1 cellular context compared by ENCODE assay signal in the genomic region with DNA sequence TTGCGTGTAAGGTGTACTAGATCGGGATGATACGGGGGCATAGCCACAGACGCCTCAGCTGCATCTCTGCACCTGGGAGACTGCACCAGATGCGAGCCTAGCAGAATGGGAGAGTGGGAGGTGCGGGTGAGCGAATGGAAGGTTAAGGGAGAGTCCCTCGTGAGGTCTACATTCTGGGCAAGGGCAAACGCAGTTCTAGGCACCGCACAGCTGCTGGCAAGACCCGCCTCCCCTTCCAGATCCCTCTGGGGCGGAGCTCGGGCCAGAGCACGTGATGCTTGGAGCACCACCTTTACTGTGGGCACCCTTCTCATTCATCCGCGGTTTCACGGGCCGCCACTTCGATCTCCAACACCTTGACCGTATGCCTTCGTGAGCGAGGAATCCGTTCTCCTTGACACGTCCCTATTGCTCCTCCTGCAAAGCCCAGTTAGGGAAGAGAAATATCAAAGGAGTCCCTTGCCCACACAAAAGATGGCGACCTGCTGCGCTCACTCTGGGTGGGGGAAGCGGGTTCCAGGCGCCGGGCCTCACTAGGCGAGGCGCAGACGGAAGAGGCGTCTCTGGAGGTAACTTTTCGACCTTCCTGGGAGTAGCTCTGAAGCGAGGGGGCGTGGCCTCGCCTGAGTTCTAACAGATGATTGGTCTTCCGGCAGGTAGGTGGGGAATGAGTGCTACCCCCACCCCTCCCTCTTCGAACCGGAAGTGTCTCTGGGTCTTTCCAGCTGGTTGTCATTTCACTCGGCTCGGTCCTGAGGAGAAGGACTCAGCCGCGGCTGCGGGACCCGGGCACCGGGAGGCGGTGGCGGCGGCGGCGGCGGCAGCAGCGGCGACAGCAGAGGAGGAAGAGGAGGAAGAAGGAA.
TF ChIP-seq lines count a peak whose summit lies in the region.

A gene (plus strand): TSS at position 740 of the 863 bp plus-strand sequence. CDS start 1,385 bp downstream, outside the sequence.

TF ChIP-seq in K562, 482 proteins besides CTCF, POLR2A, EP300 and RAD21 (continued from another document and continues in another):
- TF ChIP-seq, protein P1, sequence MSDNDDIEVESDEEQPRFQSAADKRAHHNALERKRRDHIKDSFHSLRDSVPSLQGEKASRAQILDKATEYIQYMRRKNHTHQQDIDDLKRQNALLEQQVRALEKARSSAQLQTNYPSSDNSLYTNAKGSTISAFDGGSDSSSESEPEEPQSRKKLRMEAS (CRISPR knock-in tag; IDR thresholded peaks at IDR 0.05): peak; percentile 91
- TF ChIP-seq, protein P2, sequence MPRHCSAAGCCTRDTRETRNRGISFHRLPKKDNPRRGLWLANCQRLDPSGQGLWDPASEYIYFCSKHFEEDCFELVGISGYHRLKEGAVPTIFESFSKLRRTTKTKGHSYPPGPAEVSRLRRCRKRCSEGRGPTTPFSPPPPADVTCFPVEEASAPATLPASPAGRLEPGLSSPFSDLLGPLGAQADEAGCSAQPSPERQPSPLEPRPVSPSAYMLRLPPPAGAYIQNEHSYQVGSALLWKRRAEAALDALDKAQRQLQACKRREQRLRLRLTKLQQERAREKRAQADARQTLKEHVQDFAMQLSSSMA (CRISPR knock-in tag; IDR thresholded peaks at IDR 0.05): peak; percentile 99
- TF ChIP-seq, protein P3, sequence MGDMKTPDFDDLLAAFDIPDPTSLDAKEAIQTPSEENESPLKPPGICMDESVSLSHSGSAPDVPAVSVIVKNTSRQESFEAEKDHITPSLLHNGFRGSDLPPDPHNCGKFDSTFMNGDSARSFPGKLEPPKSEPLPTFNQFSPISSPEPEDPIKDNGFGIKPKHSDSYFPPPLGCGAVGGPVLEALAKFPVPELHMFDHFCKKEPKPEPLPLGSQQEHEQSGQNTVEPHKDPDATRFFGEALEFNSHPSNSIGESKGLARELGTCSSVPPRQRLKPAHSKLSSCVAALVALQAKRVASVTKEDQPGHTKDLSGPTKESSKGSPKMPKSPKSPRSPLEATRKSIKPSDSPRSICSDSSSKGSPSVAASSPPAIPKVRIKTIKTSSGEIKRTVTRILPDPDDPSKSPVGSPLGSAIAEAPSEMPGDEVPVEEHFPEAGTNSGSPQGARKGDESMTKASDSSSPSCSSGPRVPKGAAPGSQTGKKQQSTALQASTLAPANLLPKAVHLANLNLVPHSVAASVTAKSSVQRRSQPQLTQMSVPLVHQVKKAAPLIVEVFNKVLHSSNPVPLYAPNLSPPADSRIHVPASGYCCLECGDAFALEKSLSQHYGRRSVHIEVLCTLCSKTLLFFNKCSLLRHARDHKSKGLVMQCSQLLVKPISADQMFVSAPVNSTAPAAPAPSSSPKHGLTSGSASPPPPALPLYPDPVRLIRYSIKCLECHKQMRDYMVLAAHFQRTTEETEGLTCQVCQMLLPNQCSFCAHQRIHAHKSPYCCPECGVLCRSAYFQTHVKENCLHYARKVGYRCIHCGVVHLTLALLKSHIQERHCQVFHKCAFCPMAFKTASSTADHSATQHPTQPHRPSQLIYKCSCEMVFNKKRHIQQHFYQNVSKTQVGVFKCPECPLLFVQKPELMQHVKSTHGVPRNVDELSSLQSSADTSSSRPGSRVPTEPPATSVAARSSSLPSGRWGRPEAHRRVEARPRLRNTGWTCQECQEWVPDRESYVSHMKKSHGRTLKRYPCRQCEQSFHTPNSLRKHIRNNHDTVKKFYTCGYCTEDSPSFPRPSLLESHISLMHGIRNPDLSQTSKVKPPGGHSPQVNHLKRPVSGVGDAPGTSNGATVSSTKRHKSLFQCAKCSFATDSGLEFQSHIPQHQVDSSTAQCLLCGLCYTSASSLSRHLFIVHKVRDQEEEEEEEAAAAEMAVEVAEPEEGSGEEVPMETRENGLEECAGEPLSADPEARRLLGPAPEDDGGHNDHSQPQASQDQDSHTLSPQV (IDR thresholded peaks at IDR 0.05): no peak
- TF ChIP-seq HMG20A (CRISPR knock-in tag; conservative IDR thresholded peaks at IDR 0.05) (no peak), ZKSCAN1 (IDR thresholded peaks at IDR 0.05; ENCODE audit: low read depth, low read length) (no peak), TGIF2 (CRISPR knock-in tag; IDR thresholded peaks at IDR 0.05) (peak; percentile 100), NR1H2 (CRISPR knock-in tag; IDR thresholded peaks at IDR 0.05) (no peak), CREM (IDR thresholded peaks at IDR 0.05; ENCODE audit: low read depth) (peak; percentile 84), BACH1 (tag; IDR thresholded peaks at IDR 0.05) (peak; percentile 85; the same call in 1 of the 2 replicates), FOXM1 (IDR thresholded peaks at IDR 0.05; ENCODE audit: low read depth) (no peak), FOXM1 (CRISPR knock-in tag; IDR thresholded peaks at IDR 0.05; ENCODE audit: low read depth) (no peak; the same call in 1 of the 2 replicates), RCOR1 (IDR thresholded peaks at IDR 0.05; ENCODE audit: borderline replicate concordance in 1 of 2, low read depth in 2 of 2, low read length in 2 of 2) (peak in 1 of 2 experiments; percentile 16; a peak in 2 of 4 replicates), SMARCA5 (IDR thresholded peaks at IDR 0.05) (no peak), ZNF354B (CRISPR knock-in tag; IDR thresholded peaks at IDR 0.05) (no peak), ZNF146 (CRISPR knock-in tag; IDR thresholded peaks at IDR 0.05; ENCODE audit: unreplicated experiment) (no peak), ZNF224 (CRISPR knock-in tag; IDR thresholded peaks at IDR 0.05) (no peak), JUND (IDR thresholded peaks at IDR 0.05; ENCODE audit: borderline replicate concordance, low read depth, low read length) (peak; percentile 54), JUND (tag; IDR thresholded peaks at IDR 0.05; ENCODE audit: borderline replicate concordance, low read depth, low read length) (no peak; the same call in 1 of the 3 replicates), ZNF212 (CRISPR knock-in tag; IDR thresholded peaks at IDR 0.05) (no peak), TAF9B (IDR thresholded peaks at IDR 0.05; ENCODE audit: partially characterized antibody) (peak; percentile 92), CCNT2 (IDR thresholded peaks at IDR 0.05; ENCODE audit: borderline replicate concordance, extremely low read depth, insufficient read length, low read depth, low read length) (peak; percentile 46), GATA2 (CRISPR knock-in tag; IDR thresholded peaks at IDR 0.05) (no peak), ZBTB17 (CRISPR knock-in tag; IDR thresholded peaks at IDR 0.05) (no peak; the same call in 1 of the 2 replicates), ZNF124 (CRISPR knock-in tag; IDR thresholded peaks at IDR 0.05) (no peak), ZFP30 (CRISPR knock-in tag; IDR thresholded peaks at IDR 0.05; ENCODE audit: borderline replicate concordance) (no peak), POLR2H (tag; IDR thresholded peaks at IDR 0.05; ENCODE audit: low read depth) (peak; percentile 94)
- TF ChIP-seq, protein P4, sequence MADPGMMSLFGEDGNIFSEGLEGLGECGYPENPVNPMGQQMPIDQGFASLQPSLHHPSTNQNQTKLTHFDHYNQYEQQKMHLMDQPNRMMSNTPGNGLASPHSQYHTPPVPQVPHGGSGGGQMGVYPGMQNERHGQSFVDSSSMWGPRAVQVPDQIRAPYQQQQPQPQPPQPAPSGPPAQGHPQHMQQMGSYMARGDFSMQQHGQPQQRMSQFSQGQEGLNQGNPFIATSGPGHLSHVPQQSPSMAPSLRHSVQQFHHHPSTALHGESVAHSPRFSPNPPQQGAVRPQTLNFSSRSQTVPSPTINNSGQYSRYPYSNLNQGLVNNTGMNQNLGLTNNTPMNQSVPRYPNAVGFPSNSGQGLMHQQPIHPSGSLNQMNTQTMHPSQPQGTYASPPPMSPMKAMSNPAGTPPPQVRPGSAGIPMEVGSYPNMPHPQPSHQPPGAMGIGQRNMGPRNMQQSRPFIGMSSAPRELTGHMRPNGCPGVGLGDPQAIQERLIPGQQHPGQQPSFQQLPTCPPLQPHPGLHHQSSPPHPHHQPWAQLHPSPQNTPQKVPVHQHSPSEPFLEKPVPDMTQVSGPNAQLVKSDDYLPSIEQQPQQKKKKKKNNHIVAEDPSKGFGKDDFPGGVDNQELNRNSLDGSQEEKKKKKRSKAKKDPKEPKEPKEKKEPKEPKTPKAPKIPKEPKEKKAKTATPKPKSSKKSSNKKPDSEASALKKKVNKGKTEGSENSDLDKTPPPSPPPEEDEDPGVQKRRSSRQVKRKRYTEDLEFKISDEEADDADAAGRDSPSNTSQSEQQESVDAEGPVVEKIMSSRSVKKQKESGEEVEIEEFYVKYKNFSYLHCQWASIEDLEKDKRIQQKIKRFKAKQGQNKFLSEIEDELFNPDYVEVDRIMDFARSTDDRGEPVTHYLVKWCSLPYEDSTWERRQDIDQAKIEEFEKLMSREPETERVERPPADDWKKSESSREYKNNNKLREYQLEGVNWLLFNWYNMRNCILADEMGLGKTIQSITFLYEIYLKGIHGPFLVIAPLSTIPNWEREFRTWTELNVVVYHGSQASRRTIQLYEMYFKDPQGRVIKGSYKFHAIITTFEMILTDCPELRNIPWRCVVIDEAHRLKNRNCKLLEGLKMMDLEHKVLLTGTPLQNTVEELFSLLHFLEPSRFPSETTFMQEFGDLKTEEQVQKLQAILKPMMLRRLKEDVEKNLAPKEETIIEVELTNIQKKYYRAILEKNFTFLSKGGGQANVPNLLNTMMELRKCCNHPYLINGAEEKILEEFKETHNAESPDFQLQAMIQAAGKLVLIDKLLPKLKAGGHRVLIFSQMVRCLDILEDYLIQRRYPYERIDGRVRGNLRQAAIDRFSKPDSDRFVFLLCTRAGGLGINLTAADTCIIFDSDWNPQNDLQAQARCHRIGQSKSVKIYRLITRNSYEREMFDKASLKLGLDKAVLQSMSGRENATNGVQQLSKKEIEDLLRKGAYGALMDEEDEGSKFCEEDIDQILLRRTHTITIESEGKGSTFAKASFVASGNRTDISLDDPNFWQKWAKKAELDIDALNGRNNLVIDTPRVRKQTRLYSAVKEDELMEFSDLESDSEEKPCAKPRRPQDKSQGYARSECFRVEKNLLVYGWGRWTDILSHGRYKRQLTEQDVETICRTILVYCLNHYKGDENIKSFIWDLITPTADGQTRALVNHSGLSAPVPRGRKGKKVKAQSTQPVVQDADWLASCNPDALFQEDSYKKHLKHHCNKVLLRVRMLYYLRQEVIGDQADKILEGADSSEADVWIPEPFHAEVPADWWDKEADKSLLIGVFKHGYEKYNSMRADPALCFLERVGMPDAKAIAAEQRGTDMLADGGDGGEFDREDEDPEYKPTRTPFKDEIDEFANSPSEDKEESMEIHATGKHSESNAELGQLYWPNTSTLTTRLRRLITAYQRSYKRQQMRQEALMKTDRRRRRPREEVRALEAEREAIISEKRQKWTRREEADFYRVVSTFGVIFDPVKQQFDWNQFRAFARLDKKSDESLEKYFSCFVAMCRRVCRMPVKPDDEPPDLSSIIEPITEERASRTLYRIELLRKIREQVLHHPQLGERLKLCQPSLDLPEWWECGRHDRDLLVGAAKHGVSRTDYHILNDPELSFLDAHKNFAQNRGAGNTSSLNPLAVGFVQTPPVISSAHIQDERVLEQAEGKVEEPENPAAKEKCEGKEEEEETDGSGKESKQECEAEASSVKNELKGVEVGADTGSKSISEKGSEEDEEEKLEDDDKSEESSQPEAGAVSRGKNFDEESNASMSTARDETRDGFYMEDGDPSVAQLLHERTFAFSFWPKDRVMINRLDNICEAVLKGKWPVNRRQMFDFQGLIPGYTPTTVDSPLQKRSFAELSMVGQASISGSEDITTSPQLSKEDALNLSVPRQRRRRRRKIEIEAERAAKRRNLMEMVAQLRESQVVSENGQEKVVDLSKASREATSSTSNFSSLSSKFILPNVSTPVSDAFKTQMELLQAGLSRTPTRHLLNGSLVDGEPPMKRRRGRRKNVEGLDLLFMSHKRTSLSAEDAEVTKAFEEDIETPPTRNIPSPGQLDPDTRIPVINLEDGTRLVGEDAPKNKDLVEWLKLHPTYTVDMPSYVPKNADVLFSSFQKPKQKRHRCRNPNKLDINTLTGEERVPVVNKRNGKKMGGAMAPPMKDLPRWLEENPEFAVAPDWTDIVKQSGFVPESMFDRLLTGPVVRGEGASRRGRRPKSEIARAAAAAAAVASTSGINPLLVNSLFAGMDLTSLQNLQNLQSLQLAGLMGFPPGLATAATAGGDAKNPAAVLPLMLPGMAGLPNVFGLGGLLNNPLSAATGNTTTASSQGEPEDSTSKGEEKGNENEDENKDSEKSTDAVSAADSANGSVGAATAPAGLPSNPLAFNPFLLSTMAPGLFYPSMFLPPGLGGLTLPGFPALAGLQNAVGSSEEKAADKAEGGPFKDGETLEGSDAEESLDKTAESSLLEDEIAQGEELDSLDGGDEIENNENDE (IDR thresholded peaks at IDR 0.05; ENCODE audit: low read depth, low read length): no peak
- TF ChIP-seq, protein P5, sequence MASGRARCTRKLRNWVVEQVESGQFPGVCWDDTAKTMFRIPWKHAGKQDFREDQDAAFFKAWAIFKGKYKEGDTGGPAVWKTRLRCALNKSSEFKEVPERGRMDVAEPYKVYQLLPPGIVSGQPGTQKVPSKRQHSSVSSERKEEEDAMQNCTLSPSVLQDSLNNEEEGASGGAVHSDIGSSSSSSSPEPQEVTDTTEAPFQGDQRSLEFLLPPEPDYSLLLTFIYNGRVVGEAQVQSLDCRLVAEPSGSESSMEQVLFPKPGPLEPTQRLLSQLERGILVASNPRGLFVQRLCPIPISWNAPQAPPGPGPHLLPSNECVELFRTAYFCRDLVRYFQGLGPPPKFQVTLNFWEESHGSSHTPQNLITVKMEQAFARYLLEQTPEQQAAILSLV (tag; IDR thresholded peaks at IDR 0.05): no peak
- TF ChIP-seq, protein P6, sequence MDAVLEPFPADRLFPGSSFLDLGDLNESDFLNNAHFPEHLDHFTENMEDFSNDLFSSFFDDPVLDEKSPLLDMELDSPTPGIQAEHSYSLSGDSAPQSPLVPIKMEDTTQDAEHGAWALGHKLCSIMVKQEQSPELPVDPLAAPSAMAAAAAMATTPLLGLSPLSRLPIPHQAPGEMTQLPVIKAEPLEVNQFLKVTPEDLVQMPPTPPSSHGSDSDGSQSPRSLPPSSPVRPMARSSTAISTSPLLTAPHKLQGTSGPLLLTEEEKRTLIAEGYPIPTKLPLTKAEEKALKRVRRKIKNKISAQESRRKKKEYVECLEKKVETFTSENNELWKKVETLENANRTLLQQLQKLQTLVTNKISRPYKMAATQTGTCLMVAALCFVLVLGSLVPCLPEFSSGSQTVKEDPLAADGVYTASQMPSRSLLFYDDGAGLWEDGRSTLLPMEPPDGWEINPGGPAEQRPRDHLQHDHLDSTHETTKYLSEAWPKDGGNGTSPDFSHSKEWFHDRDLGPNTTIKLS (IDR thresholded peaks at IDR 0.05; ENCODE audit: borderline replicate concordance, low read depth): peak; percentile 41; the same call in 1 of the 2 replicates
- TF ChIP-seq, protein P7, sequence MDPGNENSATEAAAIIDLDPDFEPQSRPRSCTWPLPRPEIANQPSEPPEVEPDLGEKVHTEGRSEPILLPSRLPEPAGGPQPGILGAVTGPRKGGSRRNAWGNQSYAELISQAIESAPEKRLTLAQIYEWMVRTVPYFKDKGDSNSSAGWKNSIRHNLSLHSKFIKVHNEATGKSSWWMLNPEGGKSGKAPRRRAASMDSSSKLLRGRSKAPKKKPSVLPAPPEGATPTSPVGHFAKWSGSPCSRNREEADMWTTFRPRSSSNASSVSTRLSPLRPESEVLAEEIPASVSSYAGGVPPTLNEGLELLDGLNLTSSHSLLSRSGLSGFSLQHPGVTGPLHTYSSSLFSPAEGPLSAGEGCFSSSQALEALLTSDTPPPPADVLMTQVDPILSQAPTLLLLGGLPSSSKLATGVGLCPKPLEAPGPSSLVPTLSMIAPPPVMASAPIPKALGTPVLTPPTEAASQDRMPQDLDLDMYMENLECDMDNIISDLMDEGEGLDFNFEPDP (CRISPR knock-in tag; IDR thresholded peaks at IDR 0.05): no peak
- TF ChIP-seq, protein P8, sequence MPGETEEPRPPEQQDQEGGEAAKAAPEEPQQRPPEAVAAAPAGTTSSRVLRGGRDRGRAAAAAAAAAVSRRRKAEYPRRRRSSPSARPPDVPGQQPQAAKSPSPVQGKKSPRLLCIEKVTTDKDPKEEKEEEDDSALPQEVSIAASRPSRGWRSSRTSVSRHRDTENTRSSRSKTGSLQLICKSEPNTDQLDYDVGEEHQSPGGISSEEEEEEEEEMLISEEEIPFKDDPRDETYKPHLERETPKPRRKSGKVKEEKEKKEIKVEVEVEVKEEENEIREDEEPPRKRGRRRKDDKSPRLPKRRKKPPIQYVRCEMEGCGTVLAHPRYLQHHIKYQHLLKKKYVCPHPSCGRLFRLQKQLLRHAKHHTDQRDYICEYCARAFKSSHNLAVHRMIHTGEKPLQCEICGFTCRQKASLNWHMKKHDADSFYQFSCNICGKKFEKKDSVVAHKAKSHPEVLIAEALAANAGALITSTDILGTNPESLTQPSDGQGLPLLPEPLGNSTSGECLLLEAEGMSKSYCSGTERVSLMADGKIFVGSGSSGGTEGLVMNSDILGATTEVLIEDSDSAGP (CRISPR knock-in tag; IDR thresholded peaks at IDR 0.05): no peak
